1 cellular context compared by ENCODE assay signal in the genomic region with DNA sequence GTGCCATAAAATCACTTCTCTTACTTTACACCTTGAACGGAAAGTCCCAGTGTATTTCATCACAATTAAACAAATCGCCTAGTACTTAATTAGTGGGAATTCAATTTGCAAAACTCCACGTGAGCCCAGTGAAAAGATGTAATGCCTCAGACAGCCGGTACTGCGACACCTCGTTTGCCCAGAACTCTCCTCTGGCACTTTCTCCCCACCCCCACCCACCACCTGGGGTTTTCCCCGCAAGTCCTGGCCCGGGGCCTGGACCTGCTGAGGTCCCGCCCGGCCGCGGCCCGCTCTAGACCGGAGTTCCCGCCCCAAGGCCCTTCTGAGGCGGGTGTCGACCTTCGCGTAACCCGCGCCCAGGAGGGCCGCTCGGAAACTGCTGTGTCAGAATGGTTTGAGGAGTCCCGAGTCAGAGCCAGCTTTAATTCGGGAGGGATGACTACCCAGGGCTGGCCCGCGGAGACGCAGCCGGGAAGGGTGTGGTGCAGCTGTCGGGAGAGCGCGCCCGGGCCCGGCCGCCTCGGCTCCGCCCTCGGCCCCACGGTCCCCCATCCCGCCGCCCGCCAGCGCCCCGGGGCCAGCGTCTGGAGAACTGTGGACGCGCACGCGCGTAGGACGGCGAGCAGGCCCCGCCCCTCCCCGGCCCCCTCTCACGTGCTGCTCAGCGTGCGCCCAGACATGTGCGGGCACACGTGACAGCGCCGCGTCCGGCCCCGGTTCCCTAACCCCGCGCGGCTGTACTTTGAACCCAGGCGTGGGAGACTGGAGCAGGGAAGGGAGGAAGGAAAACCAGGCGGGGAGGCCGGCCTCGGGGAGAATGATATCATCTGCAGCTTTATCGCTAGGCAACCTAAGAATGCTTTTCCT.
TF ChIP-seq lines count a peak whose summit lies in the region.

No MANE protein-coding gene starts in this region.

TF ChIP-seq in HepG2, 621 proteins besides CTCF, POLR2A, EP300 and RAD21 (continued from another document and continues in another):
- TF ChIP-seq, protein P1, sequence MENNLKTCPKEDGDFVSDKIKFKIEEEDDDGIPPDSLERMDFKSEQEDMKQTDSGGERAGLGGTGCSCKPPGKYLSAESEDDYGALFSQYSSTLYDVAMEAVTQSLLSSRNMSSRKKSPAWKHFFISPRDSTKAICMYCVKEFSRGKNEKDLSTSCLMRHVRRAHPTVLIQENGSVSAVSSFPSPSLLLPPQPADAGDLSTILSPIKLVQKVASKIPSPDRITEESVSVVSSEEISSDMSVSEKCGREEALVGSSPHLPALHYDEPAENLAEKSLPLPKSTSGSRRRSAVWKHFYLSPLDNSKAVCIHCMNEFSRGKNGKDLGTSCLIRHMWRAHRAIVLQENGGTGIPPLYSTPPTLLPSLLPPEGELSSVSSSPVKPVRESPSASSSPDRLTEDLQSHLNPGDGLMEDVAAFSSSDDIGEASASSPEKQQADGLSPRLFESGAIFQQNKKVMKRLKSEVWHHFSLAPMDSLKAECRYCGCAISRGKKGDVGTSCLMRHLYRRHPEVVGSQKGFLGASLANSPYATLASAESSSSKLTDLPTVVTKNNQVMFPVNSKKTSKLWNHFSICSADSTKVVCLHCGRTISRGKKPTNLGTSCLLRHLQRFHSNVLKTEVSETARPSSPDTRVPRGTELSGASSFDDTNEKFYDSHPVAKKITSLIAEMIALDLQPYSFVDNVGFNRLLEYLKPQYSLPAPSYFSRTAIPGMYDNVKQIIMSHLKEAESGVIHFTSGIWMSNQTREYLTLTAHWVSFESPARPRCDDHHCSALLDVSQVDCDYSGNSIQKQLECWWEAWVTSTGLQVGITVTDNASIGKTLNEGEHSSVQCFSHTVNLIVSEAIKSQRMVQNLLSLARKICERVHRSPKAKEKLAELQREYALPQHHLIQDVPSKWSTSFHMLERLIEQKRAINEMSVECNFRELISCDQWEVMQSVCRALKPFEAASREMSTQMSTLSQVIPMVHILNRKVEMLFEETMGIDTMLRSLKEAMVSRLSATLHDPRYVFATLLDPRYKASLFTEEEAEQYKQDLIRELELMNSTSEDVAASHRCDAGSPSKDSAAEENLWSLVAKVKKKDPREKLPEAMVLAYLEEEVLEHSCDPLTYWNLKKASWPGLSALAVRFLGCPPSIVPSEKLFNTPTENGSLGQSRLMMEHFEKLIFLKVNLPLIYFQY (CRISPR knock-in tag; IDR thresholded peaks at IDR 0.05; ENCODE audit: borderline replicate concordance): peak; percentile 17
- TF ChIP-seq MAFG (CRISPR knock-in tag; IDR thresholded peaks at IDR 0.05) (no peak), PRDM10 (CRISPR knock-in tag; IDR thresholded peaks at IDR 0.05; ENCODE audit: low read depth) (peak; percentile 42; the same call in 1 of the 2 replicates), PCBP2 (optimal IDR thresholded peaks at IDR 0.05; ENCODE audit: low read depth, low read length, poor library complexity, severe bottlenecking) (no peak), ZNF598 (CRISPR knock-in tag; IDR thresholded peaks at IDR 0.05; ENCODE audit: borderline replicate concordance) (peak; percentile 79), PTBP1 (IDR thresholded peaks at IDR 0.05; ENCODE audit: low read depth, low read length, poor library complexity, severe bottlenecking) (no peak), TRIM22 (IDR thresholded peaks at IDR 0.05) (no peak), ELF3 (CRISPR knock-in tag; IDR thresholded peaks at IDR 0.05) (peak; percentile 62; the same call in 1 of the 2 replicates), ZNF770 (CRISPR knock-in tag; IDR thresholded peaks at IDR 0.05) (peak; percentile 86), IKZF4 (CRISPR knock-in tag; IDR thresholded peaks at IDR 0.05; ENCODE audit: borderline replicate concordance, low read depth, not compliant biosample characterization) (peak; percentile 91), SNRNP70 (IDR thresholded peaks at IDR 0.05; ENCODE audit: low read depth, low read length) (no peak), ARID2 (CRISPR knock-in tag; IDR thresholded peaks at IDR 0.05; ENCODE audit: borderline replicate concordance) (no peak), ZNF577 (CRISPR knock-in tag; IDR thresholded peaks at IDR 0.05; ENCODE audit: borderline replicate concordance, low read depth) (no peak), MXD4 (CRISPR knock-in tag; IDR thresholded peaks at IDR 0.05) (peak; percentile 69), ZNF317 (CRISPR knock-in tag; IDR thresholded peaks at IDR 0.05) (peak; percentile 39; the same call in 1 of the 2 replicates), SIX1 (CRISPR knock-in tag; IDR thresholded peaks at IDR 0.05; ENCODE audit: borderline replicate concordance) (no peak), ZUFSP (CRISPR knock-in tag; IDR thresholded peaks at IDR 0.05; ENCODE audit: borderline replicate concordance) (no peak), GABPB1 (CRISPR knock-in tag; IDR thresholded peaks at IDR 0.05) (peak; percentile 85), ZNF777 (CRISPR knock-in tag; IDR thresholded peaks at IDR 0.05) (peak; percentile 60)
- TF ChIP-seq, protein P2, sequence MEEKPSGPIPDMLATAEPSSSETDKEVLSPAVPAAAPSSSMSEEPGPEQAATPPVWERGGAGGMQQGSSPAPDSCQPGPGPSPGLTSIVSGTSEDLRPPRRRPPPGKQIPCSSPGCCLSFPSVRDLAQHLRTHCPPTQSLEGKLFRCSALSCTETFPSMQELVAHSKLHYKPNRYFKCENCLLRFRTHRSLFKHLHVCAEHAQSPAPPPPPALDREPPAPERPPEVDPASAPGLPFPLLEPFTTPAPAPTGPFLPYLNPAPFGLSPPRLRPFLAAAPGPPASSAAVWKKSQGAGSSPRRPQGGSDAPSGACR (CRISPR knock-in tag; IDR thresholded peaks at IDR 0.05): peak; percentile 42; the same call in 1 of the 2 replicates
- TF ChIP-seq, protein P3, sequence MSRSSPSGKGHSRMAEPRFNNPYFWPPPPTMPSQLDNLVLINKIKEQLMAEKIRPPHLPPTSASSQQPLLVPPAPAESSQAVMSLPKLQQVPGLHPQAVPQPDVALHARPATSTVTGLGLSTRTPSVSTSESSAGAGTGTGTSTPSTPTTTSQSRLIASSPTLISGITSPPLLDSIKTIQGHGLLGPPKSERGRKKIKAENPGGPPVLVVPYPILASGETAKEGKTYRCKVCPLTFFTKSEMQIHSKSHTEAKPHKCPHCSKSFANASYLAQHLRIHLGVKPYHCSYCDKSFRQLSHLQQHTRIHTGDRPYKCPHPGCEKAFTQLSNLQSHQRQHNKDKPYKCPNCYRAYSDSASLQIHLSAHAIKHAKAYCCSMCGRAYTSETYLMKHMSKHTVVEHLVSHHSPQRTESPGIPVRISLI (CRISPR knock-in tag; IDR thresholded peaks at IDR 0.05; ENCODE audit: borderline replicate concordance): no peak
- TF ChIP-seq, protein P4, sequence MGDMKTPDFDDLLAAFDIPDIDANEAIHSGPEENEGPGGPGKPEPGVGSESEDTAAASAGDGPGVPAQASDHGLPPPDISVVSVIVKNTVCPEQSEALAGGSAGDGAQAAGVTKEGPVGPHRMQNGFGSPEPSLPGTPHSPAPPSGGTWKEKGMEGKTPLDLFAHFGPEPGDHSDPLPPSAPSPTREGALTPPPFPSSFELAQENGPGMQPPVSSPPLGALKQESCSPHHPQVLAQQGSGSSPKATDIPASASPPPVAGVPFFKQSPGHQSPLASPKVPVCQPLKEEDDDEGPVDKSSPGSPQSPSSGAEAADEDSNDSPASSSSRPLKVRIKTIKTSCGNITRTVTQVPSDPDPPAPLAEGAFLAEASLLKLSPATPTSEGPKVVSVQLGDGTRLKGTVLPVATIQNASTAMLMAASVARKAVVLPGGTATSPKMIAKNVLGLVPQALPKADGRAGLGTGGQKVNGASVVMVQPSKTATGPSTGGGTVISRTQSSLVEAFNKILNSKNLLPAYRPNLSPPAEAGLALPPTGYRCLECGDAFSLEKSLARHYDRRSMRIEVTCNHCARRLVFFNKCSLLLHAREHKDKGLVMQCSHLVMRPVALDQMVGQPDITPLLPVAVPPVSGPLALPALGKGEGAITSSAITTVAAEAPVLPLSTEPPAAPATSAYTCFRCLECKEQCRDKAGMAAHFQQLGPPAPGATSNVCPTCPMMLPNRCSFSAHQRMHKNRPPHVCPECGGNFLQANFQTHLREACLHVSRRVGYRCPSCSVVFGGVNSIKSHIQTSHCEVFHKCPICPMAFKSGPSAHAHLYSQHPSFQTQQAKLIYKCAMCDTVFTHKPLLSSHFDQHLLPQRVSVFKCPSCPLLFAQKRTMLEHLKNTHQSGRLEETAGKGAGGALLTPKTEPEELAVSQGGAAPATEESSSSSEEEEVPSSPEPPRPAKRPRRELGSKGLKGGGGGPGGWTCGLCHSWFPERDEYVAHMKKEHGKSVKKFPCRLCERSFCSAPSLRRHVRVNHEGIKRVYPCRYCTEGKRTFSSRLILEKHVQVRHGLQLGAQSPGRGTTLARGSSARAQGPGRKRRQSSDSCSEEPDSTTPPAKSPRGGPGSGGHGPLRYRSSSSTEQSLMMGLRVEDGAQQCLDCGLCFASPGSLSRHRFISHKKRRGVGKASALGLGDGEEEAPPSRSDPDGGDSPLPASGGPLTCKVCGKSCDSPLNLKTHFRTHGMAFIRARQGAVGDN (CRISPR knock-in tag; IDR thresholded peaks at IDR 0.05): peak; percentile 94
- TF ChIP-seq, protein P5, sequence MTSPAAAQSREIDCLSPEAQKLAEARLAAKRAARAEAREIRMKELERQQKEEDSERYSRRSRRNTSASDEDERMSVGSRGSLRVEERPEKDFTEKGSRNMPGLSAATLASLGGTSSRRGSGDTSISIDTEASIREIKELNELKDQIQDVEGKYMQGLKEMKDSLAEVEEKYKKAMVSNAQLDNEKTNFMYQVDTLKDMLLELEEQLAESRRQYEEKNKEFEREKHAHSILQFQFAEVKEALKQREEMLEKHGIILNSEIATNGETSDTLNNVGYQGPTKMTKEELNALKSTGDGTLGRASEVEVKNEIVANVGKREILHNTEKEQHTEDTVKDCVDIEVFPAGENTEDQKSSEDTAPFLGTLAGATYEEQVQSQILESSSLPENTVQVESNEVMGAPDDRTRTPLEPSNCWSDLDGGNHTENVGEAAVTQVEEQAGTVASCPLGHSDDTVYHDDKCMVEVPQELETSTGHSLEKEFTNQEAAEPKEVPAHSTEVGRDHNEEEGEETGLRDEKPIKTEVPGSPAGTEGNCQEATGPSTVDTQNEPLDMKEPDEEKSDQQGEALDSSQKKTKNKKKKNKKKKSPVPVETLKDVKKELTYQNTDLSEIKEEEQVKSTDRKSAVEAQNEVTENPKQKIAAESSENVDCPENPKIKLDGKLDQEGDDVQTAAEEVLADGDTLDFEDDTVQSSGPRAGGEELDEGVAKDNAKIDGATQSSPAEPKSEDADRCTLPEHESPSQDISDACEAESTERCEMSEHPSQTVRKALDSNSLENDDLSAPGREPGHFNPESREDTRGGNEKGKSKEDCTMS (CRISPR knock-in tag; conservative IDR thresholded peaks at IDR 0.05): no peak
